18 cellular contexts compared by ENCODE assay signal in genomic region chr7:76080211-76080610, GRCh38. TPM values are rescaled to one million over a fixed set of nuclear protein-coding genes. Genes with fewer than 3 reads are reported as not detected.
DNase-seq lines count a peak whose midpoint lies in the region; FAIRE-seq and TF ChIP-seq lines count a peak whose summit lies in the region.
"Had no signal": no experiment of that assay in that cellular context is flagged by ENCODE, and none has a peak within 500 bp of the region (broad histone marks: within the 10 kb centered on the region; RNA-seq: fewer than 3 reads in every experiment).

No MANE protein-coding gene starts in this region.

- FAIRE-seq in kidney (lab: Jason Lieb, UNC), result no peak
- FAIRE-seq: D721Med had no signal

- H3K4me1 ChIP-seq in H9 (ENCODE audit: insufficient read depth, low read length) (no peaks in the 10 kb centered on the region), mesenchymal stem cell (ENCODE audit: control insufficient read depth, insufficient read depth, low read depth, low read length) (no peaks in the 10 kb centered on the region), kidney (ENCODE audit: control insufficient read depth in 1 of 2, insufficient read depth in 1 of 2, low read depth in 1 of 2, low read length in 2 of 2) (no peaks in the 10 kb centered on the region)
- no peaks in the 10 kb centered on the region for H3K4me1 ChIP-seq in effector memory CD4-positive, alpha-beta T cell (ENCODE audit: control insufficient read depth, insufficient read depth, low read length, poor library complexity, severe bottlenecking)
- no peaks in the 10 kb centered on the region for H3K4me1 ChIP-seq in CD4-positive, alpha-beta memory T cell (ENCODE audit: insufficient read depth, low read length)
- H3K4me1 ChIP-seq: BE2C had no signal

- POLR2A ChIA-PET in CD4-positive, alpha-beta memory T cell (lab: Charles Lee; ENCODE audit: partially characterized antibody), result no interaction called here

- H4K91ac ChIP-seq in H9 (ENCODE audit: insufficient read length, low read depth, low read length) (no peak overlapping the region), mesenchymal stem cell (ENCODE audit: low read length) (no peak overlapping the region)

- no peaks in the 10 kb centered on the region for H3K23me2 ChIP-seq in H9 (ENCODE audit: insufficient read length, low read depth, low read length, poor library complexity, severe bottlenecking)

- H3K27ac Mint-ChIP-seq in H9, result peak overlapping the region in 2 of 3 experiments; percentile 5 to 10; a peak in 3 of 7 replicates
- H3K27ac Mint-ChIP-seq in CD4-positive, alpha-beta memory T cell, result no peak overlapping the region
- H3K27ac Mint-ChIP-seq: CD8-positive, alpha-beta T cell; IgD-negative memory B cell had no signal

- no peaks in the 10 kb centered on the region for H3K9me3 Mint-ChIP-seq in H9
- peaks cover 0 to 2% (median 0%) of the 10 kb centered on the region in 8 donors for H3K9me3 Mint-ChIP-seq in CD4-positive, alpha-beta memory T cell

- H3K4me3 ChIP-seq in mesenchymal stem cell (ENCODE audit: insufficient read depth in 1 of 2, low read depth in 1 of 2, low read length in 2 of 2), result no peak overlapping the region
- H3K4me3 ChIP-seq in effector memory CD4-positive, alpha-beta T cell (ENCODE audit: insufficient read depth, low read depth, low read length, poor library complexity, severe bottlenecking), result no peak overlapping the region
- no peak overlapping the region for H3K4me3 ChIP-seq in CD4-positive, alpha-beta memory T cell (ENCODE audit: low read length in 2 of 2)
- H3K4me3 ChIP-seq in kidney (ENCODE audit: low read length in 2 of 2), result no peak overlapping the region

- H3K14ac ChIP-seq in H9 (ENCODE audit: insufficient read depth, low read length) (no peak overlapping the region), mesenchymal stem cell (ENCODE audit: low read length in 2 of 2) (no peak overlapping the region)

- CTCF ChIA-PET in CD4-positive, alpha-beta memory T cell (lab: Charles Lee; ENCODE audit: partially characterized antibody), result no interaction called here

- H3K27ac ChIP-seq in H9 (ENCODE audit: insufficient read length, low read depth, low read length) (no peak overlapping the region), mesenchymal stem cell (ENCODE audit: low read length, poor library complexity, severe bottlenecking) (no peak overlapping the region), kidney (ENCODE audit: low read depth in 2 of 2, low read length in 2 of 2) (no peak overlapping the region)
- H3K27ac ChIP-seq in effector memory CD4-positive, alpha-beta T cell (ENCODE audit: insufficient read depth, low read length, poor library complexity, severe bottlenecking), result no peak overlapping the region
- H3K27ac ChIP-seq in CD4-positive, alpha-beta memory T cell (ENCODE audit: low read depth, low read length), result no peak overlapping the region
- H3K27ac ChIP-seq: C4-2B, KMS-11 had no signal

- H3K36me3 Mint-ChIP-seq in H9 (ENCODE audit: insufficient read depth in 1 of 3, low read depth in 3 of 3), result peaks cover 0 to 2% (median 0%) of the 10 kb centered on the region in 3 experiments; a peak in 4 of 7 replicates
- no peaks in the 10 kb centered on the region for H3K36me3 Mint-ChIP-seq in CD4-positive, alpha-beta memory T cell
- H3K36me3 Mint-ChIP-seq: CD8-positive, alpha-beta T cell; IgD-negative memory B cell had no signal

- no CpG with 5 or more reads among the region's 4 CpGs for WGBS in H9 (ENCODE audit: extremely low coverage, insufficient read length, low lambda C conversion rate)
- 97% methylated on average over 4 of the region's 4 CpGs for WGBS in mesenchymal stem cell

- no peaks in the 10 kb centered on the region for H3K79me1 ChIP-seq in H9 (ENCODE audit: insufficient read depth, low read depth, low read length, poor library complexity, severe bottlenecking)
- no peaks in the 10 kb centered on the region for H3K79me1 ChIP-seq in mesenchymal stem cell (replicated peaks; ENCODE audit: low read length, poor library complexity, severe bottlenecking)

- no peaks in the 10 kb centered on the region for H3K36me3 ChIP-seq in mesenchymal stem cell (ENCODE audit: control insufficient read depth in 1 of 2, insufficient read depth in 2 of 2, low read depth in 1 of 2, low read length in 2 of 2)
- no peaks in the 10 kb centered on the region for H3K36me3 ChIP-seq in effector memory CD4-positive, alpha-beta T cell (ENCODE audit: control insufficient read depth, insufficient read depth, low read length)
- H3K36me3 ChIP-seq in CD4-positive, alpha-beta memory T cell (ENCODE audit: insufficient read depth, low read length), result no peaks in the 10 kb centered on the region
- no peaks in the 10 kb centered on the region for H3K36me3 ChIP-seq in kidney (ENCODE audit: control insufficient read depth in 1 of 2, insufficient read depth in 2 of 2, low read length in 2 of 2)
- H3K36me3 ChIP-seq: BE2C had no signal

- H3K79me2 ChIP-seq in H9 (ENCODE audit: insufficient read depth, low read length), result no peaks in the 10 kb centered on the region

- H3K9me3 ChIP-seq in H9 (ENCODE audit: control insufficient read depth, low read depth, low read length), result no peaks in the 10 kb centered on the region
- no peaks in the 10 kb centered on the region for H3K9me3 ChIP-seq in mesenchymal stem cell (ENCODE audit: control insufficient read depth, low read length)
- no peaks in the 10 kb centered on the region for H3K9me3 ChIP-seq in effector memory CD4-positive, alpha-beta T cell (ENCODE audit: control insufficient read depth, low read length)
- no peaks in the 10 kb centered on the region for H3K9me3 ChIP-seq in CD4-positive, alpha-beta memory T cell (ENCODE audit: control insufficient read depth in 1 of 2, low read length in 2 of 2)
- peaks cover 0 to 2% of the 10 kb centered on the region in 2 donors for H3K9me3 ChIP-seq in kidney (ENCODE audit: control insufficient read depth in 1 of 2, low read length in 2 of 2)
- H3K9me3 ChIP-seq: BE2C had no signal

- H2BK120ac ChIP-seq in H9 (ENCODE audit: low read depth, low read length, poor library complexity, severe bottlenecking) (no peak overlapping the region), mesenchymal stem cell (ENCODE audit: low read depth, low read length) (no peak overlapping the region)

- H3T11ph ChIP-seq in H9 (ENCODE audit: low read length), result no peak overlapping the region

- H3K27me3 ChIP-seq in H9 (ENCODE audit: insufficient read depth, low read length) (no peaks in the 10 kb centered on the region), mesenchymal stem cell (ENCODE audit: control insufficient read depth in 1 of 2, insufficient read depth in 1 of 2, low read length in 2 of 2) (no peaks in the 10 kb centered on the region)
- H3K27me3 ChIP-seq in effector memory CD4-positive, alpha-beta T cell (replicated peaks; ENCODE audit: control insufficient read depth, insufficient read depth, low read length, poor library complexity, severe bottlenecking), result no peaks in the 10 kb centered on the region
- H3K27me3 ChIP-seq in CD4-positive, alpha-beta memory T cell (ENCODE audit: insufficient read depth, low read length), result no peaks in the 10 kb centered on the region
- H3K27me3 ChIP-seq: BE2C had no signal

- H3K56ac ChIP-seq in H9 (ENCODE audit: insufficient read length, low read depth, low read length), result no peak overlapping the region

- H2BK5ac ChIP-seq in H9 (ENCODE audit: insufficient read length, low read length), result no peak overlapping the region
- H2BK5ac ChIP-seq in mesenchymal stem cell (ENCODE audit: low read depth, low read length, poor library complexity, severe bottlenecking), result no peak overlapping the region

- H2BK15ac ChIP-seq in H9 (ENCODE audit: low read depth, low read length) (no peak overlapping the region), mesenchymal stem cell (ENCODE audit: low read depth, poor library complexity, severe bottlenecking) (peak overlapping the region; percentile 80)

- H2AK5ac ChIP-seq in H9 (ENCODE audit: insufficient read length, low read length) (no peak overlapping the region), mesenchymal stem cell (ENCODE audit: low read length, severe bottlenecking) (no peak overlapping the region)

- no peaks in the 10 kb centered on the region for H4K20me1 ChIP-seq in H9 (ENCODE audit: control insufficient read depth, insufficient read depth, insufficient read length)

- H2BK20ac ChIP-seq in H9 (ENCODE audit: low read depth, low read length, poor library complexity, severe bottlenecking), result no peak overlapping the region

- peaks cover 0 to 8% of the 10 kb centered on the region in 2 experiments; a peak in 3 of 4 replicates for H3K4me1 Mint-ChIP-seq in H9
- H3K4me1 Mint-ChIP-seq in CD4-positive, alpha-beta memory T cell, result peaks cover 3 to 11% (median 10%) of the 10 kb centered on the region in 4 donors

- no peak overlapping the region for H2BK12ac ChIP-seq in H9 (ENCODE audit: insufficient read length, low read depth, low read length)
- H2BK12ac ChIP-seq in mesenchymal stem cell (ENCODE audit: low read length in 2 of 2), result peak overlapping the region in 1 of 2 experiments; percentile 66

- TF ChIP-seq CTCF in H9 (conservative IDR thresholded peaks at IDR 0.05) (no peak), kidney (IDR thresholded peaks at IDR 0.05; ENCODE audit: borderline replicate concordance, extremely low read depth, insufficient read depth) (no peak)

- H4K8ac ChIP-seq in H9 (replicated peaks; ENCODE audit: insufficient read length, low read depth, low read length), result no peak overlapping the region
- H4K8ac ChIP-seq in mesenchymal stem cell (ENCODE audit: low read length), result no peak overlapping the region

- no peak overlapping the region for H4K5ac ChIP-seq in H9 (ENCODE audit: insufficient read length, low read depth, low read length)

- H3K4ac ChIP-seq in H9 (ENCODE audit: low read depth, low read length), result no peak overlapping the region
- no peak overlapping the region for H3K4ac ChIP-seq in mesenchymal stem cell (ENCODE audit: low read depth in 1 of 2, low read length in 2 of 2)

- H3K18ac ChIP-seq in H9 (ENCODE audit: insufficient read length, low read depth, low read length) (no peak overlapping the region), mesenchymal stem cell (ENCODE audit: low read depth in 1 of 2, low read length in 2 of 2) (no peak overlapping the region)

- intact Hi-C loops in CD4-positive, alpha-beta memory T cell (cut with micrococcal nuclease), result no loop called here
- intact Hi-C loops in kidney (cut with DNase I), result no loop called here

- DNase-seq in H9 (no peak), amniotic epithelial cell (ENCODE audit: low read depth) (peak; percentile 36), mesenchymal stem cell (no peak), kidney (no peak), iPS-NIHi11 (ENCODE audit: low spot score) (no peak)
- no peak for DNase-seq in effector memory CD4-positive, alpha-beta T cell
- DNase-seq in CD4-positive, alpha-beta memory T cell, result no peak
- DNase-seq: BE2C; CD8-positive, alpha-beta T cell; COR-L47; DMS153; DMS79 treated with DMSO at 0.1 percent for 48 hours; EL; GDM1 had no signal

- H3K9ac ChIP-seq in H9 (ENCODE audit: extremely low read depth, insufficient read length, low read length), result no peak overlapping the region
- H3K9ac ChIP-seq in mesenchymal stem cell (ENCODE audit: low read length), result no peak overlapping the region
- H3K9ac ChIP-seq in kidney (ENCODE audit: low read length in 2 of 2), result no peak overlapping the region
- H3K9ac ChIP-seq: KMS-11 had no signal

- H3K4me2 ChIP-seq in H9 (ENCODE audit: insufficient read depth, insufficient read length, low read length) (no peak overlapping the region), mesenchymal stem cell (ENCODE audit: low read length, poor library complexity, severe bottlenecking) (no peak overlapping the region)
- H3K4me2 ChIP-seq: KMS-11 had no signal

- no peak overlapping the region for H3K4me3 Mint-ChIP-seq in H9
- H3K4me3 Mint-ChIP-seq in CD4-positive, alpha-beta memory T cell, result no peak overlapping the region
- H3K4me3 Mint-ChIP-seq: CD8-positive, alpha-beta T cell had no signal

- no peaks in the 10 kb centered on the region; the same call in 1 of the 2 replicates for H3K27me3 Mint-ChIP-seq in H9 (ENCODE audit: low read depth)
- peaks cover 6 to 10% of the 10 kb centered on the region in 2 donors for H3K27me3 Mint-ChIP-seq in CD4-positive, alpha-beta memory T cell

- H3K23ac ChIP-seq in H9 (ENCODE audit: insufficient read length, low read depth, low read length) (no peak overlapping the region), mesenchymal stem cell (ENCODE audit: low read length in 2 of 2) (no peak overlapping the region)

- H2AFZ ChIP-seq in H9 (ENCODE audit: low read length), result no peak overlapping the region
- H2AFZ ChIP-seq in mesenchymal stem cell (ENCODE audit: low read depth, low read length), result no peak overlapping the region

RNA-seq across cellular contexts. Expression of gene MDH2, which starts 32.3 kb away (rescaled TPM):
- 257 and 260 TPM in 2 replicates for total RNA-seq in H9 (2021)
- 286 TPM for polyA plus RNA-seq in mesenchymal stem cell (2013, experiment 1 of 2)
- polyA plus RNA-seq in mesenchymal stem cell (2013, experiment 2 of 2), result 277 TPM
- 10 to 100 TPM; 79.8 to 80.1 TPM for total RNA-seq in CD4-positive, alpha-beta memory T cell
- polyA plus RNA-seq in CD4-positive, alpha-beta memory T cell, result 100 to 1,000 TPM; 155 to 159 TPM
- total RNA-seq in kidney, result 130 TPM
- 233 TPM for polyA plus RNA-seq in kidney (ENCODE audit: insufficient read depth, low read depth, low replicate concordance)

RNA-seq across cellular contexts. Expression of gene STYXL1, which starts 32.4 kb away (rescaled TPM):
- total RNA-seq in H9 (2021), result 35.1 and 38.7 TPM in 2 replicates
- 32.4 TPM for polyA plus RNA-seq in mesenchymal stem cell (2013, experiment 1 of 2)
- polyA plus RNA-seq in mesenchymal stem cell (2013, experiment 2 of 2), result 29.5 TPM
- 10 to 100 TPM; 18.9 to 23.9 TPM for total RNA-seq in CD4-positive, alpha-beta memory T cell
- 10 to 100 TPM; 43.5 to 71.0 TPM for polyA plus RNA-seq in CD4-positive, alpha-beta memory T cell
- total RNA-seq in kidney, result 29.9 TPM
- 55.5 TPM for polyA plus RNA-seq in kidney (ENCODE audit: insufficient read depth, low read depth, low replicate concordance)

Comparison
In these comparisons a context has a peak if more than half of its experiments do, and no peak if none do; other contexts are left out.
1. H3K27ac Mint-ChIP-seq: peak in H9 (2 of 3); none in CD4-positive, alpha-beta memory T cell (0 of 7).